In the genomic region with DNA sequence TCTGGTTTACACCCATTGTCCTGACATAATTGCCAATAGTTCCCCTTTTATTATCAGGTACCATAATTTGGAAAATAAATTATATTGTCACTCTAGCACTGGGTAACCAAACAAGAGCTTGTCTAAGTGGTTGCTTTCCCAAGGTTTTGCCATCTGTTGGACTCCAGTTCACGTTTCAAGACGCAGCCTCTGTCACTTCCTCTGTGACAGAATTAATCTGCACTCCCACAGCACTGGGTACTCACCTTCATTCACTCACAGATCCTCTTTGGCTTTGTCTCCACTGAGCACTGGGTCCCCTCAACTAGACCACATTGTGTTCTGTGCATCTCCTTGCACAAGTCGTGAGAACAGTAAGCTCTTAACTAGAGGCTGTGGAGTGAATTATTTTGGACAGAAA, we compare ENCODE assay signal across 28 cellular contexts.
A peak's percentile ranks its signal among the peaks of the same experiment; 100 is the strongest.
DNase-seq lines count a peak whose midpoint lies in the region; ATAC-seq, FAIRE-seq and TF ChIP-seq lines count a peak whose summit lies in the region.
"Had no signal": no experiment of that assay in that cellular context is flagged by ENCODE, and none has a peak within 500 bp of the region (broad histone marks: within the 10 kb centered on the region; RNA-seq: fewer than 3 reads in every experiment).

No MANE protein-coding gene starts in this region.

- no peak overlapping the region for H3K9ac ChIP-seq in K562 (ENCODE audit: insufficient read depth in 1 of 2, low read depth in 2 of 2, low read length in 2 of 2)

- H3K4me3 ChIP-seq in K562 (no peak overlapping the region), psoas muscle (no peak overlapping the region)
- H3K4me3 ChIP-seq: ascending aorta, sigmoid colon, tibial artery had no signal

- H3K4me2 ChIP-seq in K562 (ENCODE audit: insufficient read depth, low read length), result no peak overlapping the region

- BruUV-seq in K562 (replicated peaks; lab: Mats Ljungman, UMichigan), result no TSS peak

- H3K4me1 ChIP-seq in K562 (replicated peaks in 1 of 2; ENCODE audit: control insufficient read depth in 2 of 2, insufficient read depth in 2 of 2, low read length in 2 of 2) (peaks cover 11 to 12% of the 10 kb centered on the region in 2 experiments), psoas muscle (peaks cover 30% of the 10 kb centered on the region)

- in situ Hi-C loops in K562 (cut with MboI), result no loop called here

- H3K9me1 ChIP-seq in K562 (ENCODE audit: control insufficient read depth, insufficient read depth, low read length), result no peaks in the 10 kb centered on the region

- peak; percentile 29 for DNase-seq in NCI-H510A treated with DMSO at 0.1 percent for 48 hours (lab: John Stamatoyannopoulos, UW)
- DNase-seq in NCI-H510A (lab: John Stamatoyannopoulos, UW), result no peak
- DNase-seq in NCI-H524 treated with DMSO at 0.1 percent for 48 hours (lab: John Stamatoyannopoulos, UW), result peak; percentile 60
- no peak for DNase-seq in K562 (ENCODE audit: extremely low read depth in 1 of 4, low spot score in 3 of 4)
- no peak for DNase-seq in psoas muscle
- no peak for DNase-seq in stimulated activated naive CD4-positive, alpha-beta T cell treated with Interleukin-2 at 50 U/mL for 16 hours (lab: John Stamatoyannopoulos, UW)
- no peak for DNase-seq in GM20000 (ENCODE audit: low spot score)
- no peak for DNase-seq in RCC 7860 (ENCODE audit: low spot score)
- DNase-seq: activated CD4-positive, alpha-beta T cell treated with anti-CD3 and anti-CD28 coated beads, Interleukin-2, amount 50 U/mL, for 48 hours; activated CD4-positive, CD25-positive, alpha-beta regulatory T cell; activated T-cell treated with anti-CD3 and anti-CD28 coated beads, Interleukin-2, amount 50 U/mL, for 72 hours; AML-193; Calu3; CD4-positive, CD25-positive, alpha-beta regulatory T cell; glutamatergic neuron; H7; left ventricle myocardium superior; naive B cell; NCI-H1436 treated with DMSO at 0.1 percent for 48 hours; sigmoid colon; stimulated activated CD4-positive, alpha-beta T cell treated with anti-CD3 and anti-CD28 coated beads, Interleukin-4, amount 100 ng/mL, for 24 hours; T-helper 1 cell; tibial artery had no signal

- POLR2A ChIA-PET in K562 (lab: Yijun Ruan, JAX), result interaction anchor here (0.6 to 2.2 kb wide), 2 partner anchors 13 kb away, joined by 5 to 6 read pairs; no protein-coding TSS in a partner anchor

- ATAC-seq in K562 (peak; percentile 20), psoas muscle (no peak)
- ATAC-seq: activated T-cell treated with anti-CD3 and anti-CD28 coated beads, Interleukin-2, amount 50 U/mL, for 72 hours; left ventricle myocardium superior had no signal

- TF ChIP-seq POLR2A in K562 (conservative IDR thresholded peaks at IDR 0.05), result no peak

- H3K9me3 ChIP-seq in K562 (replicated peaks; ENCODE audit: control insufficient read depth, insufficient read depth, low read depth, low read length) (no peaks in the 10 kb centered on the region), psoas muscle (no peaks in the 10 kb centered on the region)
- H3K9me3 ChIP-seq: ascending aorta, neutrophil, sigmoid colon, tibial artery had no signal

- no peaks in the 10 kb centered on the region for H3K36me3 ChIP-seq in K562 (ENCODE audit: control insufficient read depth, insufficient read depth, low read length)
- no peaks in the 10 kb centered on the region for H3K36me3 ChIP-seq in psoas muscle (ENCODE audit: insufficient read depth in 1 of 2, low read depth in 1 of 2)
- H3K36me3 ChIP-seq: ascending aorta, neutrophil, sigmoid colon, tibial artery had no signal

- TF ChIP-seq CTCF in K562 (IDR thresholded peaks at IDR 0.05 in 2 of 3, conservative IDR thresholded peaks at IDR 0.05 in 1 of 3; ENCODE audit: insufficient read depth in 2 of 3, low read depth in 1 of 3, low read length in 3 of 3) (no peak), psoas muscle (IDR thresholded peaks at IDR 0.05) (no peak), GM20000 (IDR thresholded peaks at IDR 0.05; ENCODE audit: extremely low read depth, missing control alignments) (no peak)

- CTCF ChIA-PET in K562 (lab: Yijun Ruan, JAX; ENCODE audit: low intra/inter-chr PET ratio), result no interaction called here

- intact Hi-C loops in K562 (cut with micrococcal nuclease) (no loop called here), psoas muscle (cut with DNase I) (loop anchor here (2.0 to 10.0 kb wide), 3 partner anchors 59 to 787 kb away; no protein-coding TSS in a partner anchor)

- no peaks in the 10 kb centered on the region for H3K27me3 ChIP-seq in K562 (ENCODE audit: control insufficient read depth in 2 of 2, insufficient read depth in 2 of 2, low read length in 2 of 2)
- no peaks in the 10 kb centered on the region for H3K27me3 ChIP-seq in psoas muscle (ENCODE audit: insufficient read depth in 3 of 3, low read length in 2 of 3)
- H3K27me3 ChIP-seq: ascending aorta, neutrophil, sigmoid colon, tibial artery had no signal

- H3K27ac ChIP-seq in K562 (ENCODE audit: extremely low read depth, low read depth, low read length) (no peak overlapping the region), psoas muscle (peak overlapping the region; percentile 57)
- H3K27ac ChIP-seq: ascending aorta, epithelial cell of prostate, neutrophil, sigmoid colon, tibial artery had no signal

- H4K20me1 ChIP-seq in K562 (replicated peaks; ENCODE audit: control insufficient read depth, insufficient read depth, low read length), result no peaks in the 10 kb centered on the region

- H2AFZ ChIP-seq in K562 (ENCODE audit: low read depth, low read length), result peak overlapping the region; percentile 77

- FAIRE-seq in K562 (lab: Jason Lieb, UNC), result no peak
- no peak for FAIRE-seq in RCC 7860 (lab: Jason Lieb, UNC)
- FAIRE-seq: A204.1, colon had no signal

- 12% methylated on average over 3 of the region's 3 CpGs for WGBS in K562 (ENCODE audit: insufficient coverage, low coverage, missing lambda C conversion rate)
- WGBS in psoas muscle, 3 donors, result 29 to 59% (median 30%) methylated on average over 3 of the region's 3 CpGs

- no peak for TF ChIP-seq RAD21 in K562 (CRISPR knock-in tag; conservative IDR thresholded peaks at IDR 0.05 in 1 of 2, IDR thresholded peaks at IDR 0.05 in 1 of 2)

- TF ChIP-seq EP300 in K562 (IDR thresholded peaks at IDR 0.05; ENCODE audit: low read length), result no peak

- no peaks in the 10 kb centered on the region for H3K79me2 ChIP-seq in K562 (ENCODE audit: control insufficient read depth, insufficient read depth, low read length)

TF ChIP-seq in K562, 482 proteins besides CTCF, POLR2A, EP300 and RAD21:
- TF ChIP-seq ZC3H4 (CRISPR knock-in tag; IDR thresholded peaks at IDR 0.05; ENCODE audit: borderline replicate concordance) (no peak), SPI1 (IDR thresholded peaks at IDR 0.05; ENCODE audit: borderline replicate concordance, low read depth, low read length) (peak; percentile 60; the same call in 1 of the 2 replicates), MEIS2 (IDR thresholded peaks at IDR 0.05; ENCODE audit: partially characterized antibody) (peak; percentile 6)

Comparison
In these comparisons a context has a peak if more than half of its experiments do, and no peak if none do; other contexts are left out.
1. DNase-seq: peak in NCI-H510A treated with DMSO at 0.1 percent for 48 hours (single experiment) and NCI-H524 treated with DMSO at 0.1 percent for 48 hours (single experiment); none in NCI-H510A (single experiment), K562 (0 of 4), psoas muscle (0 of 2), stimulated activated naive CD4-positive, alpha-beta T cell treated with Interleukin-2 at 50 U/mL for 16 hours (single experiment), GM20000 (single experiment) and RCC 7860 (single experiment).